Comparison of ENCODE assay signal across 15 cellular contexts in the genomic region with DNA sequence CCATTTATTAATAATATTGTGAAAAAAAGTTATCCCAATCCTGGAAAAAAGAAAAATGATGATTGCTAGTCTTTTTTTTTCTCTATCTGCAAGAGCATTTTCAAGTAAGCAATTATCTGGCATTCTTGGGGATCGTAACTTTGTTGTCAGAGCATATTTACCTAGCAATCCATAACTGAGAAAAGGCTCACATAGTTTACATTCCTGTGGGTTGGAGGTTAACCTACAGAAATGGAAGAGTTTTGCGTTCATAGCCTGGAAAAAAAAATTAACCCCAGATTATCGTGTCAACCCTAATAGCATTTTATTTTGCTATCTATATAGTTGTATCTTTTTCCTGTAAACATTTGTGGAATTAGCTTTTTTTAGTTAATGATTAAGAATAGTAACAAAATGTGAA.
DNase-seq lines count a peak whose midpoint lies in the region; ATAC-seq and TF ChIP-seq lines count a peak whose summit lies in the region.
"Had no signal": no experiment of that assay in that cellular context is flagged by ENCODE, and none has a peak within 500 bp of the region (broad histone marks: within the 10 kb centered on the region; RNA-seq: fewer than 3 reads in every experiment).

No MANE protein-coding gene starts in this region.

- DNase-seq in Caki2 (ENCODE audit: low read depth) (peak; percentile 71), LoVo (ENCODE audit: low spot score) (peak; percentile 51), dedifferentiated amniotic fluid mesenchymal stem cell (ENCODE audit: extremely low spot score) (peak; percentile 25), myocyte (ENCODE audit: low read depth) (peak; percentile 14), glutamatergic neuron (no peak), Ammon's horn (ENCODE audit: low spot score) (no peak), stomach (no peak)
- DNase-seq: activated CD4-positive, alpha-beta T cell treated with anti-CD3 and anti-CD28 coated beads for 36 hours; NCI-H2171; stimulated activated CD4-positive, alpha-beta T cell treated with anti-CD3 and anti-CD28 coated beads, Interleukin-4, amount 100 ng/mL, for 1 hour; stimulated activated naive CD4-positive, alpha-beta T cell had no signal

- TF ChIP-seq CTCF in glutamatergic neuron (IDR thresholded peaks at IDR 0.05; ENCODE audit: partially characterized antibody, unreplicated experiment): no peak
- TF ChIP-seq CTCF in stomach (IDR thresholded peaks at IDR 0.05): no peak

- H3K36me3 Mint-ChIP-seq in glutamatergic neuron (ENCODE audit: unreplicated experiment): no peaks in the 10 kb centered on the region

- H3K27me3 Mint-ChIP-seq in glutamatergic neuron (ENCODE audit: unreplicated experiment): no peaks in the 10 kb centered on the region
- H3K27me3 Mint-ChIP-seq: activated CD4-positive, alpha-beta T cell treated with anti-CD3 and anti-CD28 coated beads for 36 hours; activated T-helper 17 cell treated with anti-CD3 and anti-CD28 coated beads, Interleukin-2, amount 50 U/mL, for 72 hours had no signal

- H3K4me1 ChIP-seq in stomach: peaks cover 0 to 10% (median 0%) of the 10 kb centered on the region in 4 donors
- H3K4me1 ChIP-seq: BLaER1 had no signal

- H3K4me3 Mint-ChIP-seq in glutamatergic neuron (ENCODE audit: unreplicated experiment): no peak overlapping the region
- H3K4me3 Mint-ChIP-seq: activated CD4-positive, alpha-beta T cell treated with anti-CD3 and anti-CD28 coated beads for 36 hours; activated T-helper 17 cell treated with anti-CD3 and anti-CD28 coated beads, Interleukin-2, amount 50 U/mL, for 72 hours had no signal

- 7 to 18% (median 11%) methylated on average over 3 of the region's 3 CpGs for WGBS in stomach, 5 donors

- in situ Hi-C loops in Caki2 (cut with HindIII; ENCODE audit: low pct_unique_long_range_greater_than_20kb, low sequenced_read_pairs): no loop called here

- no peaks in the 10 kb centered on the region for H3K9me3 Mint-ChIP-seq in glutamatergic neuron (ENCODE audit: unreplicated experiment)
- H3K9me3 Mint-ChIP-seq: activated T-helper 17 cell treated with anti-CD3 and anti-CD28 coated beads, Interleukin-2, amount 50 U/mL, for 72 hours had no signal

- H3K9me3 ChIP-seq in stomach: no peaks in the 10 kb centered on the region
- H3K9me3 ChIP-seq: BLaER1 had no signal

- no peak for TF ChIP-seq POLR2A in stomach (IDR thresholded peaks at IDR 0.05)

- H3K27me3 ChIP-seq in stomach: peaks cover 0 to 5% (median 0%) of the 10 kb centered on the region in 3 donors
- H3K27me3 ChIP-seq: BLaER1, cardiac muscle cell had no signal

- H3K4me1 Mint-ChIP-seq in glutamatergic neuron (ENCODE audit: low read depth, unreplicated experiment): no peaks in the 10 kb centered on the region
- H3K4me1 Mint-ChIP-seq: activated CD4-positive, alpha-beta T cell treated with anti-CD3 and anti-CD28 coated beads for 36 hours; activated T-helper 17 cell treated with anti-CD3 and anti-CD28 coated beads, Interleukin-2, amount 50 U/mL, for 72 hours had no signal

- no peak overlapping the region for H3K27ac ChIP-seq in stomach
- H3K27ac ChIP-seq: BLaER1, cardiac muscle cell had no signal

- no peak for TF ChIP-seq EP300 in stomach (IDR thresholded peaks at IDR 0.05)

- no peak for ATAC-seq in GM21367 (IDR thresholded peaks at IDR 0.05; ENCODE audit: unreplicated experiment)
- ATAC-seq: activated CD4-positive, alpha-beta T cell treated with anti-CD3 and anti-CD28 coated beads for 36 hours; activated T-helper 17 cell treated with anti-CD3 and anti-CD28 coated beads, Interleukin-2, amount 50 U/mL, for 72 hours had no signal

- no peak overlapping the region for H3K27ac Mint-ChIP-seq in glutamatergic neuron (ENCODE audit: unreplicated experiment)
- H3K27ac Mint-ChIP-seq: activated CD4-positive, alpha-beta T cell treated with anti-CD3 and anti-CD28 coated beads for 36 hours; activated T-helper 17 cell treated with anti-CD3 and anti-CD28 coated beads, Interleukin-2, amount 50 U/mL, for 72 hours had no signal

- H3K4me3 ChIP-seq in stomach: no peak overlapping the region
- H3K4me3 ChIP-seq: BLaER1, cardiac muscle cell had no signal

- no peaks in the 10 kb centered on the region for H3K36me3 ChIP-seq in stomach
- H3K36me3 ChIP-seq: BLaER1, cardiac muscle cell had no signal

- intact Hi-C loops in stomach (cut with DNase I; ENCODE audit: low total_unique reads): no loop called here

Comparison
In these comparisons a context has a peak if more than half of its experiments do, and no peak if none do; other contexts are left out.
1. DNase-seq: peak in Caki2 (single experiment), LoVo (single experiment), dedifferentiated amniotic fluid mesenchymal stem cell (single experiment) and myocyte (single experiment); none in glutamatergic neuron (single experiment), Ammon's horn (single experiment) and stomach (single experiment).